Comparison of ENCODE assay signal across 8 cellular contexts in genomic region chr12:571795-572531, GRCh38.
DNase-seq lines count a peak whose midpoint lies in the region; ATAC-seq and TF ChIP-seq lines count a peak whose summit lies in the region.

No MANE protein-coding gene starts in this region.

- H3K4ac ChIP-seq in trophoblast cell (ENCODE audit: low read depth, low read length) (peak overlapping the region; percentile 72), mesendoderm (ENCODE audit: low read depth, low read length) (no peak overlapping the region)

- H3K4me1 Mint-ChIP-seq in Caco-2 (ENCODE audit: low read depth, unreplicated experiment) = peaks cover 35% of the 10 kb centered on the region

- TF ChIP-seq CTCF in Caco-2 (IDR thresholded peaks at IDR 0.05; ENCODE audit: insufficient read depth in 1 of 2, low read depth in 1 of 2, low read length in 1 of 2, severe bottlenecking in 1 of 2, unreplicated experiment in 1 of 2) (no peak), PC-9 (conservative IDR thresholded peaks at IDR 0.05) (no peak), esophagus squamous epithelium (IDR thresholded peaks at IDR 0.05) (no peak)

- no peak overlapping the region for H2BK120ac ChIP-seq in trophoblast cell (ENCODE audit: insufficient read depth, low read length, poor library complexity)
- H2BK120ac ChIP-seq in mesendoderm (ENCODE audit: low read depth, low read length) = no peak overlapping the region

- H3K14ac ChIP-seq in trophoblast cell (ENCODE audit: low read length) = peak overlapping the region; percentile 74

- H2AFZ ChIP-seq in PC-9 = no peak overlapping the region
- peak overlapping the region; percentile 6 for H2AFZ ChIP-seq in trophoblast cell (ENCODE audit: insufficient read depth, low read length, poor library complexity)

- H3K36me3 Mint-ChIP-seq in Caco-2 (ENCODE audit: insufficient read depth, unreplicated experiment) = peaks cover 24% of the 10 kb centered on the region

- no peaks in the 10 kb centered on the region for H3K9me2 ChIP-seq in PC-9 (ENCODE audit: insufficient read depth)

- peak overlapping the region; percentile 68 for H2BK12ac ChIP-seq in trophoblast cell (ENCODE audit: low read length)

- H3K36me3 ChIP-seq in Caco-2 (ENCODE audit: control insufficient read depth, insufficient read depth, low read length) (no peaks in the 10 kb centered on the region), PC-9 (ENCODE audit: low read depth) (no peaks in the 10 kb centered on the region), esophagus squamous epithelium (no peaks in the 10 kb centered on the region), trophoblast cell (ENCODE audit: control insufficient read depth in 1 of 2, insufficient read depth in 2 of 2, low read length in 2 of 2) (no peaks in the 10 kb centered on the region), mesendoderm (ENCODE audit: control insufficient read depth, insufficient read depth, low read length) (no peaks in the 10 kb centered on the region)

- H3K27ac ChIP-seq in PC-9 (peak overlapping the region; percentile 84), esophagus squamous epithelium (peak overlapping the region; percentile 90 to 96 (median 95)), trophoblast cell (ENCODE audit: low read depth, low read length) (peak overlapping the region; percentile 35), mesendoderm (ENCODE audit: low read depth, low read length) (no peak overlapping the region)

- intact Hi-C loops in Caco-2 (cut with micrococcal nuclease; ENCODE audit: unreplicated experiment) = loop anchor here (1.0 to 10.0 kb wide), 5 partner anchors 60 to 523 kb away; partner anchors contain the start of genes ERC1, RAD52 and WNK1
- intact Hi-C loops in PC-9 (cut with micrococcal nuclease; ENCODE audit: unreplicated experiment) = loop anchor here (1.0 to 5.0 kb wide), 7 partner anchors 61 to 543 kb away; partner anchors contain the start of gene RAD52
- intact Hi-C loops in esophagus squamous epithelium (cut with DNase I) = loop anchor here (5.0 to 10.0 kb wide), 2 partner anchors 73 to 180 kb away; partner anchors contain the start of gene WNK1

- TF ChIP-seq POLR2A in esophagus squamous epithelium (IDR thresholded peaks at IDR 0.05) = no peak

- H4K12ac ChIP-seq in trophoblast cell (ENCODE audit: low read depth, low read length) = no peak overlapping the region

- no TSS peak for BruUV-seq in Caco-2 (replicated peaks; lab: Mats Ljungman, UMichigan)
- no TSS peak for BruUV-seq in PC-9 (replicated peaks; lab: Mats Ljungman, UMichigan)

- no peaks in the 10 kb centered on the region for H4K20me1 ChIP-seq in PC-9 (ENCODE audit: insufficient read depth)

- H3K4me3 ChIP-seq in Caco-2 (ENCODE audit: low read depth, low read length) (no peak overlapping the region), PC-9 (peak overlapping the region; percentile 77; the same call in 1 of the 2 replicates), esophagus squamous epithelium (peak overlapping the region in 1 of 4 donors; percentile 76), trophoblast cell (ENCODE audit: low read depth, low read length) (no peak overlapping the region), mesendoderm (ENCODE audit: low read length) (no peak overlapping the region)

- H2BK5ac ChIP-seq in trophoblast cell (ENCODE audit: low read depth, low read length, poor library complexity) (peak overlapping the region; percentile 43), mesendoderm (ENCODE audit: low read length) (no peak overlapping the region)

- H3K79me1 ChIP-seq in trophoblast cell (ENCODE audit: low read length) (peaks cover 25% of the 10 kb centered on the region), mesendoderm (ENCODE audit: low read length) (no peaks in the 10 kb centered on the region)

- peaks cover 52% of the 10 kb centered on the region for H3K4me1 ChIP-seq in Caco-2
- H3K4me1 ChIP-seq in PC-9 (replicated peaks; ENCODE audit: insufficient read depth) = peaks cover 25% of the 10 kb centered on the region
- peaks cover 34 to 80% (median 47%) of the 10 kb centered on the region in 3 donors for H3K4me1 ChIP-seq in esophagus squamous epithelium
- peaks cover 14 to 19% of the 10 kb centered on the region in 2 experiments for H3K4me1 ChIP-seq in trophoblast cell (ENCODE audit: control insufficient read depth in 1 of 2, insufficient read depth in 2 of 2, low read length in 2 of 2)
- no peaks in the 10 kb centered on the region for H3K4me1 ChIP-seq in mesendoderm (ENCODE audit: control insufficient read depth, low read depth, low read length)

- H3K79me2 ChIP-seq in PC-9 (ENCODE audit: low read depth) (no peaks in the 10 kb centered on the region), trophoblast cell (ENCODE audit: control insufficient read depth, insufficient read depth, low read length, poor library complexity) (no peaks in the 10 kb centered on the region), mesendoderm (ENCODE audit: control insufficient read depth, insufficient read depth, low read length) (no peaks in the 10 kb centered on the region)

- peak overlapping the region; percentile 39 for H2AK5ac ChIP-seq in trophoblast cell (ENCODE audit: low read length)
- no peak overlapping the region for H2AK5ac ChIP-seq in mesendoderm (ENCODE audit: low read length)

- H3K9ac ChIP-seq in trophoblast cell (ENCODE audit: low read length) (no peak overlapping the region), mesendoderm (ENCODE audit: low read length) (no peak overlapping the region)

- 51 to 57% methylated on average over 6 to 13 of the region's 19 CpGs for WGBS in esophagus squamous epithelium, 2 donors
- WGBS in trophoblast cell (ENCODE audit: extremely low coverage, insufficient coverage, insufficient read length) = no CpG with 5 or more reads among the region's 19 CpGs
- WGBS in mesendoderm (ENCODE audit: extremely low coverage, insufficient coverage, low lambda C conversion rate) = no CpG with 5 or more reads among the region's 19 CpGs

- no peaks in the 10 kb centered on the region for H3K9me3 Mint-ChIP-seq in Caco-2 (ENCODE audit: unreplicated experiment)

- peak overlapping the region; percentile 94 for H3K4me2 ChIP-seq in PC-9
- H3K4me2 ChIP-seq in trophoblast cell (ENCODE audit: low read length) = no peak overlapping the region
- H3K4me2 ChIP-seq in mesendoderm (ENCODE audit: low read length) = no peak overlapping the region

- no peak overlapping the region for H3K56ac ChIP-seq in mesendoderm (ENCODE audit: low read length)

- H3K9me3 ChIP-seq in Caco-2 (no peaks in the 10 kb centered on the region), PC-9 (ENCODE audit: insufficient read depth, low read depth) (no peaks in the 10 kb centered on the region), esophagus squamous epithelium (no peaks in the 10 kb centered on the region), trophoblast cell (ENCODE audit: insufficient read depth, low read depth, low read length) (no peaks in the 10 kb centered on the region)

- H4K5ac ChIP-seq in mesendoderm (ENCODE audit: low read length) = no peak overlapping the region

- peak overlapping the region; percentile 52 for H3K18ac ChIP-seq in trophoblast cell (ENCODE audit: low read length)
- H3K18ac ChIP-seq in mesendoderm (ENCODE audit: low read length) = no peak overlapping the region

- ATAC-seq in HG02623 (IDR thresholded peaks at IDR 0.05; ENCODE audit: unreplicated experiment) = no peak

- peak overlapping the region; percentile 81 for H3K27ac Mint-ChIP-seq in Caco-2 (ENCODE audit: unreplicated experiment)

- H4K91ac ChIP-seq in trophoblast cell (ENCODE audit: low read depth, low read length) = peak overlapping the region; percentile 65

- H2BK15ac ChIP-seq in mesendoderm (replicated peaks; ENCODE audit: low read depth) = no peak overlapping the region

- H3F3A ChIP-seq in PC-9 (ENCODE audit: insufficient read depth, low read depth) = peaks cover 23% of the 10 kb centered on the region

- no peaks in the 10 kb centered on the region for H3K27me3 Mint-ChIP-seq in Caco-2 (ENCODE audit: insufficient read depth, unreplicated experiment)

- CTCF ChIA-PET in Caco-2 (lab: Charles Lee) (interaction anchor here (0.5 to 5.7 kb wide), 13 partner anchors 38 to 1034 kb away, joined by 3 to 102 read pairs (median 6); partner anchors contain the start of genes RAD52 and WNK1), PC-9 (lab: Charles Lee) (interaction anchor here (0.6 to 3.7 kb wide), 6 partner anchors 179 to 378 kb away, joined by 3 to 25 read pairs (median 6); partner anchors contain the start of genes RAD52 and WNK1)

- POLR2A ChIA-PET in Caco-2 (lab: Charles Lee) = interaction anchor here (1.1 to 2.7 kb wide), 6 partner anchors 56 to 377 kb away, joined by 3 to 36 read pairs (median 8); partner anchors contain the start of genes RAD52 and WNK1
- POLR2A ChIA-PET in PC-9 (lab: Charles Lee; ENCODE audit: unreplicated experiment) = interaction anchor here (0.6 to 1.0 kb wide), 3 partner anchors 35 to 207 kb away, joined by 4 to 8 read pairs (median 8); no protein-coding TSS in a partner anchor

- H4K8ac ChIP-seq in trophoblast cell (ENCODE audit: low read depth, low read length) (no peak overlapping the region), mesendoderm (ENCODE audit: low read depth, low read length) (no peak overlapping the region)

- DNase-seq in Caco-2 (peak; percentile 80 to 82), PC-9 (no peak), esophagus squamous epithelium (lab: John Stamatoyannopoulos, UW) (no peak), trophoblast cell (peak; percentile 66 to 70), globus pallidus (ENCODE audit: low spot score) (no peak), iPS-NIHi11 (ENCODE audit: low spot score) (no peak), mesendoderm (no peak)

- no peaks in the 10 kb centered on the region for H3K27me3 ChIP-seq in Caco-2 (replicated peaks; ENCODE audit: control insufficient read depth, insufficient read depth, low read length)
- no peaks in the 10 kb centered on the region for H3K27me3 ChIP-seq in PC-9 (ENCODE audit: insufficient read depth, low read depth)
- no peaks in the 10 kb centered on the region for H3K27me3 ChIP-seq in esophagus squamous epithelium
- H3K27me3 ChIP-seq in trophoblast cell (ENCODE audit: insufficient read depth, low read length) = no peaks in the 10 kb centered on the region
- H3K27me3 ChIP-seq in mesendoderm (ENCODE audit: insufficient read depth, low read length, poor library complexity) = no peaks in the 10 kb centered on the region

- H3K23ac ChIP-seq in trophoblast cell (ENCODE audit: low read length) = no peak overlapping the region
- H3K23ac ChIP-seq in mesendoderm (ENCODE audit: low read length) = no peak overlapping the region

- peak overlapping the region; percentile 80 for H3K4me3 Mint-ChIP-seq in Caco-2 (ENCODE audit: unreplicated experiment)

Comparison
In these comparisons a context has a peak if more than half of its experiments do, and no peak if none do; other contexts are left out.
1. DNase-seq: peak in Caco-2 (2 of 2) and trophoblast cell (2 of 2); none in PC-9 (0 of 2), esophagus squamous epithelium (single experiment), globus pallidus (single experiment), iPS-NIHi11 (single experiment) and mesendoderm (single experiment).